In genomic region chr10:20991526-20991925, GRCh38 we compare ENCODE assay signal across 26 cellular contexts.
"Had no signal": no experiment of that assay in that cellular context is flagged by ENCODE, and none has a peak within 500 bp of the region (broad histone marks: within the 10 kb centered on the region; RNA-seq: fewer than 3 reads in every experiment).

No MANE protein-coding gene starts in this region.

- DNase-seq: activated CD4-positive, alpha-beta memory T cell treated with anti-CD3 and anti-CD28 coated beads for 36 hours; activated CD4-positive, alpha-beta T cell treated with anti-CD3 and anti-CD28 coated beads, Interleukin-2, amount 10 ng/mL, durations not matched to agents 7 days and 5 days; activated CD4-positive, CD25-positive, alpha-beta regulatory T cell; activated CD8-positive, alpha-beta memory T cell treated with anti-CD3 and anti-CD28 coated beads for 24 hours; activated gamma-delta T cell; activated naive CD4-positive, alpha-beta T cell treated with anti-CD3 and anti-CD28 coated beads for 36 hours; activated T-cell treated with anti-CD3 and anti-CD28 coated beads for 4 hours; activated T-cell treated with anti-CD3 and anti-CD28 coated beads, Interleukin-2, amount 50 U/mL, for 48 hours; amygdala; cortex of kidney; MG63; MV-4-11; NCI-H1092 treated with DMSO at 0.1 percent for 48 hours; NCI-H1417 treated with DMSO at 0.1 percent for 48 hours; NCI-H187; NCI-H446; NCI-H524; Peyer's patch; T-helper 1 cell had no signal

- H3K27ac ChIP-seq: Peyer's patch, RWPE1, SK-N-MC, VCaP had no signal

- H3K4me3 Mint-ChIP-seq: activated CD4-positive, alpha-beta memory T cell treated with anti-CD3 and anti-CD28 coated beads for 36 hours; activated CD4-positive, alpha-beta T cell treated with anti-CD3 and anti-CD28 coated beads, Interleukin-2, amount 10 ng/mL, durations not matched to agents 7 days and 5 days; activated naive CD4-positive, alpha-beta T cell treated with anti-CD3 and anti-CD28 coated beads for 36 hours; activated naive CD8-positive, alpha-beta T cell; activated T-helper 17 cell treated with anti-CD3 and anti-CD28 coated beads, Interleukin-2, amount 50 U/mL, for 72 hours; brain; central memory CD8-positive, alpha-beta T cell had no signal

- H3K36me3 ChIP-seq: MG63, Peyer's patch had no signal

- H3K4me1 ChIP-seq: Peyer's patch had no signal

- H3K9me3 ChIP-seq: MG63, Peyer's patch had no signal

- H3K36me3 Mint-ChIP-seq: activated CD4-positive, alpha-beta memory T cell treated with anti-CD3 and anti-CD28 coated beads for 36 hours; activated naive CD8-positive, alpha-beta T cell; brain had no signal

- H3K27me3 ChIP-seq: MG63, Peyer's patch had no signal

- H3K4me1 Mint-ChIP-seq: activated CD4-positive, alpha-beta T cell treated with anti-CD3 and anti-CD28 coated beads, Interleukin-2, amount 10 ng/mL, durations not matched to agents 7 days and 5 days; activated T-helper 17 cell treated with anti-CD3 and anti-CD28 coated beads, Interleukin-2, amount 50 U/mL, for 72 hours; central memory CD8-positive, alpha-beta T cell had no signal

- H3K9me3 Mint-ChIP-seq: activated naive CD4-positive, alpha-beta T cell treated with anti-CD3 and anti-CD28 coated beads for 36 hours; activated T-helper 17 cell treated with anti-CD3 and anti-CD28 coated beads, Interleukin-2, amount 50 U/mL, for 72 hours had no signal

- H3K27me3 Mint-ChIP-seq: activated CD4-positive, alpha-beta T cell treated with anti-CD3 and anti-CD28 coated beads, Interleukin-2, amount 10 ng/mL, durations not matched to agents 7 days and 5 days had no signal

- H3K27ac Mint-ChIP-seq: activated CD4-positive, alpha-beta memory T cell treated with anti-CD3 and anti-CD28 coated beads for 36 hours; activated CD4-positive, alpha-beta T cell treated with anti-CD3 and anti-CD28 coated beads, Interleukin-2, amount 10 ng/mL, durations not matched to agents 7 days and 5 days; activated naive CD4-positive, alpha-beta T cell treated with anti-CD3 and anti-CD28 coated beads for 36 hours; activated naive CD8-positive, alpha-beta T cell; activated T-helper 17 cell treated with anti-CD3 and anti-CD28 coated beads, Interleukin-2, amount 50 U/mL, for 72 hours had no signal

- H3K4me3 ChIP-seq: MG63, Peyer's patch, SK-N-MC had no signal

- ATAC-seq: activated T-helper 17 cell treated with anti-CD3 and anti-CD28 coated beads, Interleukin-2, amount 50 U/mL, for 72 hours had no signal
